Comparison of ENCODE assay signal across 29 cellular contexts in the genomic region with DNA sequence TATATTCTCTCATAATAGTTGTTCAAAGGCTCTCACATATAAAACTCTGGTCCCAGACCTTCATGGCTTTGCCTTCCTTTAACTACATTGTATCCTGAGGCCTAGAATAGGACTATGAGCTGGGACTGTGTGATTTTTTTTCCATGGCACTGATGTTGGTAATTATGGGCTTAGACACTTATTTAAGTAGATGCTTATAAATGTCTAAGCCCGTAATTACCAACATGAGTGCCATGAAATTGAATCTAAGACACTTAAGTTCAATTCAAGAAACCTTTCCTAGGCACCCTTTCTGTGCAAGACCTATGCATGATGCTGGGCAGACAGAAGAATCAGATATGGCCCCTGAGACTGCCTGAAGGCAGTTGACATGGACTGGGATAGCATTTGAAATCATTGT.
"Had no signal": no experiment of that assay in that cellular context is flagged by ENCODE, and none has a peak within 500 bp of the region (broad histone marks: within the 10 kb centered on the region; RNA-seq: fewer than 3 reads in every experiment).

No MANE protein-coding gene starts in this region.

- H3K4me1 ChIP-seq: adrenal gland, body of pancreas, breast epithelium, Peyer's patch, SJSA1 had no signal

- H3K9me3 ChIP-seq: adrenal gland, body of pancreas, breast epithelium, Peyer's patch, SJSA1, SK-N-SH had no signal

- H3K27ac ChIP-seq: adrenal gland, body of pancreas, breast epithelium, KMS-11, Peyer's patch, SJSA1 had no signal

- DNase-seq: activated CD4-positive, alpha-beta T cell treated with anti-CD3 and anti-CD28 coated beads for 36 hours; activated CD4-positive, alpha-beta T cell treated with anti-CD3 and anti-CD28 coated beads, Interleukin-2, amount 10 ng/mL, durations not matched to agents 7 days and 5 days; activated CD4-positive, alpha-beta T cell treated with anti-CD3 and anti-CD28 coated beads, Interleukin-2, amount 50 U/mL, for 48 hours; activated CD8-positive, alpha-beta T cell treated with anti-CD3 and anti-CD28 coated beads, Interleukin-2, amount 10 ng/mL, durations not matched to agents 7 days and 5 days; activated gamma-delta T cell treated with Interleukin-2 at 50 U/mL for 16 hours; activated naive CD4-positive, alpha-beta T cell treated with anti-CD3 and anti-CD28 coated beads for 36 hours; activated T-cell treated with anti-CD3 and anti-CD28 coated beads, Interleukin-2, amount 50 U/mL, for 4 hours; adrenal gland; body of pancreas; caudate nucleus; cerebellar nuclear complex; MM.1S; MV-4-11; NCI-H1092; NCI-H187 treated with DMSO at 0.1 percent for 48 hours; NCI-H2081; NCI-H446 treated with DMSO at 0.1 percent for 48 hours; NCI-H526; NCI-H748 treated with DMSO at 0.1 percent for 48 hours; PC-3; Peyer's patch; RPMI8226; SHP77 treated with DMSO at 0.1 percent for 48 hours; SK-N-SH had no signal

- ATAC-seq: activated CD4-positive, alpha-beta T cell treated with anti-CD3 and anti-CD28 coated beads for 36 hours; activated CD4-positive, CD25-positive, alpha-beta regulatory T cell treated with anti-CD3 and anti-CD28 coated beads, Interleukin-2, amount 50 U/mL, for 24 hours; activated CD8-positive, alpha-beta T cell treated with anti-CD3 and anti-CD28 coated beads, Interleukin-2, amount 10 ng/mL, durations not matched to agents 7 days and 5 days; activated naive CD4-positive, alpha-beta T cell treated with anti-CD3 and anti-CD28 coated beads, Interleukin-2, amount 50 U/mL, for 72 hours; activated T-cell treated with anti-CD3 and anti-CD28 coated beads, Interleukin-2, amount 50 U/mL, for 4 hours; body of pancreas; PC-3 had no signal

- H3K27me3 ChIP-seq: adrenal gland, body of pancreas, breast epithelium, Peyer's patch, SJSA1 had no signal

- H3K4me3 ChIP-seq: adrenal gland, body of pancreas, breast epithelium, Peyer's patch, SJSA1 had no signal
